8 cellular contexts compared by ENCODE assay signal in the genomic region with DNA sequence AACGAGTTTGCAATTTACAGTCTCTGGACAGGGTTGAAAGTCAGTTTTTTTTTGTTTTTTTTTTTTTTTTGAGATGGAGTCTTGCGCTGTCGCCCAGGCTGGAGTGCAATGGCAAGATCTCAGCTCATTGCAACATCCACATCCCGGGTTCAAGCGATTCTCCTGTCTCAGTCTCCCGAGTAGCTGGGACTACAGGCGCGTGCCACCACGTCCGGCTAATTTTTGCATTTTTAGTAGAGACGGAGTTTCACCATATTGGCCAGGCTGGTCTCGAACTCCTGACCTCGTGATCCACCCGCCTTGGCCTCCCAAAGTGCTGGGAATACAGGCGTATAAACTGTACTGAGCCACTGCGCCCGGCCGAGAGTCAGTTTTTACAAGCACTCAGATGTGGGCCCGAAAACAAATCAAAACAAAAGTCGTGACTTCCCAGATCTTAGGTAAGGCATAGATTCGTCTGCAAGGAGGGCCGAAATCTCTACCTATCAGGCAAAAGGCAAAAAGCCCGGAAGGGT. TPM values are rescaled to one million over a fixed set of nuclear protein-coding genes. Genes with fewer than 3 reads are reported as not detected.
DNase-seq lines count a peak whose midpoint lies in the region; ATAC-seq, FAIRE-seq and TF ChIP-seq lines count a peak whose summit lies in the region.
"Not testable (repeated sequence)": the region's sequence is repeated elsewhere in the genome, so short reads cannot be mapped to it uniquely, and the experiment has no call there.

No MANE protein-coding gene starts in this region.

- not testable (repeated sequence) for TF ChIP-seq CTCF in Panc1 (IDR thresholded peaks at IDR 0.05); chondrocyte (IDR thresholded peaks at IDR 0.05); foreskin fibroblast (IDR thresholded peaks at IDR 0.05; ENCODE audit: low read depth, low read length); pancreas (IDR thresholded peaks at IDR 0.05)

- H3K4me3 ChIP-seq in CD8-positive, alpha-beta memory T cell (ENCODE audit: low read length) = peak overlapping the region; percentile 86
- peak overlapping the region; percentile 79 to 92 for H3K4me3 ChIP-seq in Panc1 (ENCODE audit: low read depth in 2 of 2, low read length in 2 of 2)
- H3K4me3 ChIP-seq in foreskin fibroblast (ENCODE audit: low read depth in 1 of 2, low read length in 2 of 2) = peak overlapping the region; percentile 56 to 60
- peak overlapping the region; percentile 37 to 66 (median 60) for H3K4me3 ChIP-seq in pancreas
- peak overlapping the region; percentile 49 for H3K4me3 ChIP-seq in thymus (ENCODE audit: low read length)

- H3K27me3 Mint-ChIP-seq in CD8-positive, alpha-beta memory T cell = peaks cover 11 to 13% of the 10 kb centered on the region in 2 donors
- peaks cover 27% of the 10 kb centered on the region for H3K27me3 Mint-ChIP-seq in activated naive CD4-positive, alpha-beta T cell treated with anti-CD3 and anti-CD28 coated beads for 36 hours (ENCODE audit: low read depth)
- not testable (repeated sequence) for H3K27me3 Mint-ChIP-seq in chondrocyte (ENCODE audit: low read depth)
- peaks cover 16% of the 10 kb centered on the region for H3K27me3 Mint-ChIP-seq in memory B cell

- H3K4me3 Mint-ChIP-seq in CD8-positive, alpha-beta memory T cell = peak overlapping the region; percentile 84 to 96 (median 92)
- H3K4me3 Mint-ChIP-seq in activated naive CD4-positive, alpha-beta T cell treated with anti-CD3 and anti-CD28 coated beads for 36 hours = peak overlapping the region; percentile 83
- H3K4me3 Mint-ChIP-seq in chondrocyte (ENCODE audit: unreplicated experiment) (peak overlapping the region; percentile 94), memory B cell (peak overlapping the region; percentile 79)

- not testable (repeated sequence) for DNase-seq in CD8-positive, alpha-beta memory T cell; Panc1 (ENCODE audit: low read depth, low spot score); activated naive CD4-positive, alpha-beta T cell treated with anti-CD3 and anti-CD28 coated beads for 36 hours; chondrocyte (ENCODE audit: low spot score); foreskin fibroblast; memory B cell (ENCODE audit: low spot score in 2 of 2); pancreas

- H3K36me3 Mint-ChIP-seq in CD8-positive, alpha-beta memory T cell; activated naive CD4-positive, alpha-beta T cell treated with anti-CD3 and anti-CD28 coated beads for 36 hours (ENCODE audit: low read depth); chondrocyte (ENCODE audit: low read depth); memory B cell: not testable (repeated sequence)

- not testable (repeated sequence) for H3K4me1 ChIP-seq in CD8-positive, alpha-beta memory T cell (ENCODE audit: insufficient read depth, low read length); pancreas; thymus (ENCODE audit: control insufficient read depth, insufficient read depth, low read length)
- peaks cover 16% of the 10 kb centered on the region for H3K4me1 ChIP-seq in Panc1 (ENCODE audit: control insufficient read depth, insufficient read depth, low read length)

- CTCF ChIA-PET in CD8-positive, alpha-beta memory T cell (lab: Charles Lee); Panc1 (lab: Charles Lee); activated naive CD4-positive, alpha-beta T cell treated with anti-CD3 and anti-CD28 coated beads for 36 hours (lab: Charles Lee): not testable (repeated sequence)

- H3K27ac Mint-ChIP-seq in CD8-positive, alpha-beta memory T cell = peak overlapping the region in 7 of 8 donors; percentile 77 to 95 (median 89)
- H3K27ac Mint-ChIP-seq in activated naive CD4-positive, alpha-beta T cell treated with anti-CD3 and anti-CD28 coated beads for 36 hours = peak overlapping the region; percentile 91
- H3K27ac Mint-ChIP-seq in chondrocyte (ENCODE audit: unreplicated experiment) = peak overlapping the region; percentile 96
- H3K27ac Mint-ChIP-seq in memory B cell = not testable (repeated sequence)

- H3K9me3 ChIP-seq in CD8-positive, alpha-beta memory T cell (ENCODE audit: low read length); Panc1 (ENCODE audit: control insufficient read depth, insufficient read depth, low read depth, low read length); pancreas; thymus (ENCODE audit: control insufficient read depth): not testable (repeated sequence)

- H3K36me3 ChIP-seq in CD8-positive, alpha-beta memory T cell (ENCODE audit: insufficient read depth, low read length); Panc1 (ENCODE audit: control insufficient read depth, insufficient read depth, low read length); pancreas; thymus (ENCODE audit: control insufficient read depth, insufficient read depth): not testable (repeated sequence)

- intact Hi-C loops in Panc1 (cut with micrococcal nuclease; ENCODE audit: unreplicated experiment) = loop anchor here (10.0 kb wide), 1 partner anchor 240 kb away; no protein-coding TSS in a partner anchor
- intact Hi-C loops in activated naive CD4-positive, alpha-beta T cell treated with anti-CD3 and anti-CD28 coated beads for 36 hours (cut with micrococcal nuclease) = loop anchor here (2.0 to 10.0 kb wide), 2 partner anchors 132 to 720 kb away; a partner anchor contains a TSS
- intact Hi-C loops in pancreas (cut with DNase I) = not testable (repeated sequence)

- not testable (repeated sequence) for BruUV-seq in Panc1 (replicated peaks; lab: Mats Ljungman, UMichigan)

- not testable (repeated sequence) for FAIRE-seq in pancreas (lab: Jason Lieb, UNC)

- not testable (repeated sequence) for H3K27ac ChIP-seq in CD8-positive, alpha-beta memory T cell (ENCODE audit: low read depth, low read length)
- H3K27ac ChIP-seq in Panc1 (ENCODE audit: low read length) = peak overlapping the region; percentile 94
- peak overlapping the region in 3 of 4 donors; percentile 71 to 92 (median 86) for H3K27ac ChIP-seq in pancreas
- H3K27ac ChIP-seq in thymus (ENCODE audit: low read depth) = peak overlapping the region; percentile 78

- H3K9me3 Mint-ChIP-seq in CD8-positive, alpha-beta memory T cell = peaks cover 0 to 14% (median 6%) of the 10 kb centered on the region in 5 donors
- H3K9me3 Mint-ChIP-seq in activated naive CD4-positive, alpha-beta T cell treated with anti-CD3 and anti-CD28 coated beads for 36 hours; chondrocyte (ENCODE audit: low read depth); memory B cell: not testable (repeated sequence)

- in situ Hi-C loops in Panc1 (cut with HindIII; ENCODE audit: low pct_unique_long_range_greater_than_20kb, low sequenced_read_pairs) = not testable (repeated sequence)

- not testable (repeated sequence) for ATAC-seq in Panc1; memory B cell (ENCODE audit: low read depth); pancreas

- POLR2A ChIA-PET in CD8-positive, alpha-beta memory T cell (lab: Charles Lee) = not testable (repeated sequence)
- POLR2A ChIA-PET in Panc1 (lab: Charles Lee) = interaction anchor here (1.1 kb wide), 1 partner anchor 9 kb away, joined by 3 read pairs; no protein-coding TSS in a partner anchor

- H3K27me3 ChIP-seq in CD8-positive, alpha-beta memory T cell (ENCODE audit: insufficient read depth, low read length, poor library complexity, severe bottlenecking); Panc1 (ENCODE audit: control insufficient read depth, insufficient read depth, low read length); pancreas; thymus (ENCODE audit: control insufficient read depth, insufficient read depth): not testable (repeated sequence)

- peaks cover 18 to 31% (median 20%) of the 10 kb centered on the region in 3 donors for H3K4me1 Mint-ChIP-seq in CD8-positive, alpha-beta memory T cell
- peaks cover 22% of the 10 kb centered on the region for H3K4me1 Mint-ChIP-seq in activated naive CD4-positive, alpha-beta T cell treated with anti-CD3 and anti-CD28 coated beads for 36 hours (ENCODE audit: low read depth)
- peaks cover 30% of the 10 kb centered on the region for H3K4me1 Mint-ChIP-seq in chondrocyte (ENCODE audit: low read depth)
- H3K4me1 Mint-ChIP-seq in memory B cell = not testable (repeated sequence)

- WGBS in pancreas, 2 donors = 55 to 68% methylated on average over 23 of the region's 23 CpGs
- 53% methylated on average over 23 of the region's 23 CpGs for WGBS in thymus

RNA-seq across cellular contexts. Expression of a gene that starts 0.9 kb away (rescaled TPM):
- total RNA-seq in CD8-positive, alpha-beta memory T cell = 1 to 10 TPM; 5.9 to 6.3 TPM
- polyA plus RNA-seq in CD8-positive, alpha-beta memory T cell = 2.1 TPM
- 23.6 TPM for total RNA-seq in Panc1 (2021; ENCODE audit: unreplicated experiment)
- 7.9 TPM for polyA plus RNA-seq in Panc1 (2012; ENCODE audit: insufficient read length)
- total RNA-seq in activated naive CD4-positive, alpha-beta T cell treated with anti-CD3 and anti-CD28 coated beads for 36 hours = 1 to 10 TPM; 3.5 to 5.7 TPM
- total RNA-seq in chondrocyte = 8.0 to 10.6 TPM (median 10.3 TPM) in 3 replicates
- total RNA-seq in pancreas = 1 to 10 TPM; 2.7 to 6.8 (median 4.7) TPM
- polyA plus RNA-seq in pancreas = 1 to 10 TPM; 4.4 to 5.7 TPM
- polyA plus RNA-seq in thymus = 13.4 TPM
